1 cellular context compared by ENCODE assay signal in the genomic region with DNA sequence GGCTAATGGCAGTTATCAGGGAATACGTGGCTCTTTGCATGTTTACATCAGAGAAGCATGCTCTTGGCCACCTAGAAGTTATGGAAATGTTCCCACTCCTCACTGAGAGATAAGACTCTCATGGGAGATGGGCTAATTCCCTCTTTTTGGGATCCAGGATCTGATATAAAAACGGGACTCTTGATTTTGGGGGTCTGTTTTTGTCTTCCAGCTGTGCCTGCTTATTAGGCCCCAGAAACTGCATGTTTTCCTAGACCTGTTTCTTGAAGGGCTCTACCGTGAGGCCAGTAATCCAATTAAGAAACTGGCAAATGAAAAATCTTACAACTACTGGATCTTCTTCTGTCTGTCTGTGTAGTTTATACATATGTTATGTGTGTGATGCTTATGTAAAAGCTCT.
TF ChIP-seq lines count a peak whose summit lies in the region.

No MANE protein-coding gene starts in this region.

TF ChIP-seq in K562, 482 proteins besides CTCF, POLR2A, EP300 and RAD21 (continued from another document):
- TF ChIP-seq KLF6 (CRISPR knock-in tag; IDR thresholded peaks at IDR 0.05; ENCODE audit: borderline replicate concordance) (no peak), ZNF140 (CRISPR knock-in tag; IDR thresholded peaks at IDR 0.05) (no peak), ZNF445 (CRISPR knock-in tag; IDR thresholded peaks at IDR 0.05; ENCODE audit: low read depth) (peak; percentile 92), ZNF586 (CRISPR knock-in tag; conservative IDR thresholded peaks at IDR 0.05) (no peak)
